25 cellular contexts compared by ENCODE assay signal in the genomic region with DNA sequence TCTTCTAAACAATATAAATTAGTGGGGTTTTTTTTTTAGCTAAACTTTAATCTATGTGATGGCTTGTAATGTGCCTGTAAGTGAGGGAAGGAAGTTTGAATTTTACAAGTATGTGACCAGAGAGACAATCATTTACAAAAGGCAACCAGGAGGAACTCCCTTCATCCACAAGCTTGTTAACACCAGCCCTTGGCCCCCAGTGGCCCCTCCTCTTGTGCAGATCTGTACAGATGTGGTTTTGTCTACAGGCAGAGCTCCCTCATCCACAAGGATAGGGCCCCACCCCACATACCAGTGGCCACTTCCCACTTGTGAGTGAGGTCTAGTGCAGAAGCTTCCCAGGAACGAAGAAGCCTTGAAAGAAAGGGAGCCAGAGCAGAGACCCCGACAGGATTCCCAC.
"Had no signal": no experiment of that assay in that cellular context is flagged by ENCODE, and none has a peak within 500 bp of the region (broad histone marks: within the 10 kb centered on the region; RNA-seq: fewer than 3 reads in every experiment).

No MANE protein-coding gene starts in this region.

- DNase-seq: activated B cell treated with CpG ODN at 0.5 μM for 24 hours; activated CD4-positive, alpha-beta memory T cell treated with anti-CD3 and anti-CD28 coated beads for 36 hours; activated CD4-positive, alpha-beta T cell treated with anti-CD3 and anti-CD28 coated beads for 4 hours; activated CD4-positive, alpha-beta T cell treated with anti-CD3 and anti-CD28 coated beads, Interleukin-2, amount 50 U/mL, for 1 hour; activated CD4-positive, CD25-positive, alpha-beta regulatory T cell treated with anti-CD3 and anti-CD28 coated beads, Interleukin-2, amount 50 U/mL, for 72 hours; activated CD8-positive, alpha-beta memory T cell treated with anti-CD3 and anti-CD28 coated beads, Interleukin-2, amount 50 U/mL, for 4 hours; activated effector memory CD4-positive, alpha-beta T cell treated with anti-CD3 and anti-CD28 coated beads, Interleukin-2, amount 50 U/mL, for 16 hours; activated naive CD4-positive, alpha-beta T cell treated with Interleukin-2 at 50 U/mL for 16 hours; activated naive CD8-positive, alpha-beta T cell treated with anti-CD3 and anti-CD28 coated beads, Interleukin-2, amount 10 ng/mL, durations not matched to agents 7 days and 5 days; activated T-cell treated with anti-CD3 and anti-CD28 coated beads, Interleukin-2, amount 50 U/mL, for 72 hours; amygdala; MV-4-11; NCI-H1092; NCI-H1436 treated with DMSO at 0.1 percent for 48 hours; NCI-H1694 treated with DMSO at 0.1 percent for 48 hours; NCI-H2029; NCI-H345; NCI-H524 treated with DMSO at 0.1 percent for 48 hours; PC-3; Right ventricle myocardium superior had no signal

- H3K27me3 Mint-ChIP-seq: activated B cell treated with CpG ODN at 0.5 μM for 24 hours; activated CD4-positive, alpha-beta memory T cell treated with anti-CD3 and anti-CD28 coated beads for 36 hours; activated T-helper 17 cell treated with anti-CD3 and anti-CD28 coated beads, Interleukin-2, amount 50 U/mL, for 72 hours had no signal

- H3K9me3 Mint-ChIP-seq: activated B cell treated with CpG ODN at 0.5 μM for 24 hours; activated CD4-positive, alpha-beta memory T cell treated with anti-CD3 and anti-CD28 coated beads for 36 hours; activated naive CD4-positive, alpha-beta T cell treated with anti-CD3 and anti-CD28 coated beads, Interleukin-2, amount 50 U/mL, for 24 hours; activated naive CD8-positive, alpha-beta T cell treated with anti-CD3 and anti-CD28 coated beads, Interleukin-2, amount 10 ng/mL, durations not matched to agents 7 days and 5 days; activated T-cell treated with anti-CD3 and anti-CD28 coated beads, Interleukin-2, amount 50 U/mL, for 72 hours; activated T-helper 17 cell treated with anti-CD3 and anti-CD28 coated beads, Interleukin-2, amount 50 U/mL, for 72 hours; T-helper 1 cell treated with Interleukin-12 subunit alpha and Interleukin-12 subunit beta and Interleukin-4 antibody, amounts not matched to agents 30 μg/mL and 1 μg/mL, for 36 hours; T-helper 2 cell treated with Interferon-gamma antibody and Interleukin-4, amounts not matched to agents 5 μg/mL and 100 μg/mL, for 36 hours had no signal

- ATAC-seq: activated T-cell treated with anti-CD3 and anti-CD28 coated beads, Interleukin-2, amount 50 U/mL, for 72 hours; activated T-helper 17 cell treated with anti-CD3 and anti-CD28 coated beads, Interleukin-2, amount 50 U/mL, for 72 hours; PC-3 had no signal

- H3K4me3 Mint-ChIP-seq: activated B cell treated with CpG ODN at 0.5 μM for 24 hours; activated CD4-positive, alpha-beta memory T cell treated with anti-CD3 and anti-CD28 coated beads for 36 hours; activated naive CD4-positive, alpha-beta T cell treated with anti-CD3 and anti-CD28 coated beads, Interleukin-2, amount 50 U/mL, for 24 hours; activated naive CD8-positive, alpha-beta T cell treated with anti-CD3 and anti-CD28 coated beads, Interleukin-2, amount 10 ng/mL, durations not matched to agents 7 days and 5 days; activated T-cell treated with anti-CD3 and anti-CD28 coated beads, Interleukin-2, amount 50 U/mL, for 72 hours; activated T-helper 17 cell treated with anti-CD3 and anti-CD28 coated beads, Interleukin-2, amount 50 U/mL, for 72 hours; T-helper 1 cell treated with Interleukin-12 subunit alpha and Interleukin-12 subunit beta and Interleukin-4 antibody, amounts not matched to agents 30 μg/mL and 1 μg/mL, for 36 hours; T-helper 2 cell treated with Interferon-gamma antibody and Interleukin-4, amounts not matched to agents 5 μg/mL and 100 μg/mL, for 36 hours had no signal

- H3K27ac Mint-ChIP-seq: activated B cell treated with CpG ODN at 0.5 μM for 24 hours; activated CD4-positive, alpha-beta memory T cell treated with anti-CD3 and anti-CD28 coated beads for 36 hours; activated naive CD4-positive, alpha-beta T cell treated with anti-CD3 and anti-CD28 coated beads, Interleukin-2, amount 50 U/mL, for 24 hours; activated naive CD8-positive, alpha-beta T cell treated with anti-CD3 and anti-CD28 coated beads, Interleukin-2, amount 10 ng/mL, durations not matched to agents 7 days and 5 days; activated T-cell treated with anti-CD3 and anti-CD28 coated beads, Interleukin-2, amount 50 U/mL, for 72 hours; activated T-helper 17 cell treated with anti-CD3 and anti-CD28 coated beads, Interleukin-2, amount 50 U/mL, for 72 hours; T-helper 1 cell treated with Interleukin-12 subunit alpha and Interleukin-12 subunit beta and Interleukin-4 antibody, amounts not matched to agents 30 μg/mL and 1 μg/mL, for 36 hours; T-helper 2 cell treated with Interferon-gamma antibody and Interleukin-4, amounts not matched to agents 5 μg/mL and 100 μg/mL, for 36 hours had no signal

- H3K36me3 Mint-ChIP-seq: activated CD4-positive, alpha-beta memory T cell treated with anti-CD3 and anti-CD28 coated beads for 36 hours; activated naive CD4-positive, alpha-beta T cell treated with anti-CD3 and anti-CD28 coated beads, Interleukin-2, amount 50 U/mL, for 24 hours; activated naive CD8-positive, alpha-beta T cell treated with anti-CD3 and anti-CD28 coated beads, Interleukin-2, amount 10 ng/mL, durations not matched to agents 7 days and 5 days had no signal

- FAIRE-seq: RCC 7860 had no signal

- H3K4me1 Mint-ChIP-seq: activated B cell treated with CpG ODN at 0.5 μM for 24 hours; activated naive CD4-positive, alpha-beta T cell treated with anti-CD3 and anti-CD28 coated beads, Interleukin-2, amount 50 U/mL, for 24 hours; activated naive CD8-positive, alpha-beta T cell treated with anti-CD3 and anti-CD28 coated beads, Interleukin-2, amount 10 ng/mL, durations not matched to agents 7 days and 5 days; activated T-helper 17 cell treated with anti-CD3 and anti-CD28 coated beads, Interleukin-2, amount 50 U/mL, for 72 hours had no signal
